Comparison of ENCODE assay signal across 12 cellular contexts in genomic region chr22:17957683-17958082, GRCh38.
"Had no signal": no experiment of that assay in that cellular context is flagged by ENCODE, and none has a peak within 500 bp of the region (broad histone marks: within the 10 kb centered on the region; RNA-seq: fewer than 3 reads in every experiment).

No MANE protein-coding gene starts in this region.

- H3K27ac ChIP-seq: ovary, tibial artery had no signal

- ATAC-seq: activated T-helper 17 cell treated with anti-CD3 and anti-CD28 coated beads, Interleukin-2, amount 50 U/mL, for 72 hours; effector memory CD8-positive, alpha-beta T cell had no signal

- H3K4me3 Mint-ChIP-seq: activated T-helper 17 cell treated with anti-CD3 and anti-CD28 coated beads, Interleukin-2, amount 50 U/mL, for 72 hours; effector memory CD8-positive, alpha-beta T cell; neural crest cell had no signal

- DNase-seq: activated CD4-positive, CD25-positive, alpha-beta regulatory T cell treated with anti-CD3 and anti-CD28 coated beads, Interleukin-2, amount 50 U/mL, for 72 hours; activated naive CD4-positive, alpha-beta T cell treated with anti-CD3 and anti-CD28 coated beads, Interleukin-2, amount 50 U/mL, for 16 hours; dermis blood vessel endothelial cell; effector memory CD8-positive, alpha-beta T cell; hippocampal formation; kidney; stimulated activated CD4-positive, alpha-beta T cell treated with anti-CD3 and anti-CD28 coated beads, Interleukin-2, amount 100 ng/mL, for 48 hours; stimulated activated naive CD4-positive, alpha-beta T cell had no signal

- H3K9me3 Mint-ChIP-seq: activated T-helper 17 cell treated with anti-CD3 and anti-CD28 coated beads, Interleukin-2, amount 50 U/mL, for 72 hours; effector memory CD8-positive, alpha-beta T cell; neural crest cell had no signal

- H3K4me3 ChIP-seq: ovary, tibial artery had no signal

- H3K27me3 Mint-ChIP-seq: activated T-helper 17 cell treated with anti-CD3 and anti-CD28 coated beads, Interleukin-2, amount 50 U/mL, for 72 hours; effector memory CD8-positive, alpha-beta T cell had no signal

- H3K27me3 ChIP-seq: ovary, tibial artery had no signal

- H3K27ac Mint-ChIP-seq: activated T-helper 17 cell treated with anti-CD3 and anti-CD28 coated beads, Interleukin-2, amount 50 U/mL, for 72 hours; effector memory CD8-positive, alpha-beta T cell had no signal
